In the genomic region with DNA sequence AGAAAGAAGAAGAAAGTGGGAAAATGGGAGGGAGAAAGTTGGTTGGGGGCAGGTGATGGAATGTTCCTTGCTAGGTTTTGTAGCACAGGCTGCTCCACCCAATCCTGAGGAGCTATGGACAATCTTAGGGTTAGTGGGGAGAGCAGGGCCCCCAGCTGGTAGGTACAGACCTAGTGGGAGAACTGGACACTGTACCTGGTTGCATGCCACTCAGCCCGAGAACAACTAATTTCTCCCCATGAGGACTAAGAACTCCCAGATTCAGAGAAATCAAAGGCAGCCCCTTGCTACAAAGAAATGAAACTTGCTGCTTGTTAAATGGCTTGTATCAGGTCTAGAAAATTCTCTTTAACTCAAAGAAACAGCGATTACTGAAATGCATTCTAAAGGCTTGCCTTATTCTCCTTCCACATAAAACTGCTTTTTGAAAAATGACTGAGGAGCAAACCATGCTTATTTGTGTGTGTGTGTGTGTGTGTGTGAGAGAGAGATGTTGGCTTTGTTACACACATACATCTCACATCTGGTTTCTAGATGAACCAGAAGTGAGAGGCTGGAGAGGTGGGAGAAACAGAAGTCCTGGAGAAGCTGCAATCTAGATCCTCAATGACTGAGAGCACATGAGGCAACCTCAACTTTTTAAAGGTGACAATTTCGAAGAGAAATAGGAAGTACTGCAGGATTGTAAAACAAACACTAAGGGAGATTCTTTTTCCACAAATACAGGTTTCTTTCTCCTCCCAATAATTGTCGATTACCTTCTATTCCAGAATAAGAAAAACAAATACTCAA, we compare ENCODE assay signal across 13 cellular contexts. TPM values are rescaled to one million over a fixed set of nuclear protein-coding genes. Genes with fewer than 3 reads are reported as not detected.
DNase-seq lines count a peak whose midpoint lies in the region; ATAC-seq and TF ChIP-seq lines count a peak whose summit lies in the region.
"Had no signal": no experiment of that assay in that cellular context is flagged by ENCODE, and none has a peak within 500 bp of the region (broad histone marks: within the 10 kb centered on the region; RNA-seq: fewer than 3 reads in every experiment).

No MANE protein-coding gene starts in this region.

- peak overlapping the region; percentile 62 for H3K4me3 Mint-ChIP-seq in activated naive CD4-positive, alpha-beta T cell treated with anti-CD3 and anti-CD28 coated beads, Interleukin-2, amount 10 ng/mL, durations not matched to agents 7 days and 5 days

- H3K27me3 ChIP-seq in colonic mucosa (no peaks in the 10 kb centered on the region), upper lobe of left lung (no peaks in the 10 kb centered on the region)
- H3K27me3 ChIP-seq: pancreas had no signal

- TF ChIP-seq POLR2A in upper lobe of left lung (IDR thresholded peaks at IDR 0.05) = no peak

- H3K4me1 Mint-ChIP-seq in activated naive CD4-positive, alpha-beta T cell treated with anti-CD3 and anti-CD28 coated beads, Interleukin-2, amount 10 ng/mL, durations not matched to agents 7 days and 5 days = peaks cover 94% of the 10 kb centered on the region

- H3K36me3 ChIP-seq in colonic mucosa = no peaks in the 10 kb centered on the region
- no peaks in the 10 kb centered on the region for H3K36me3 ChIP-seq in upper lobe of left lung
- H3K36me3 ChIP-seq: BE2C, pancreas had no signal

- no peak for DNase-seq in activated naive CD4-positive, alpha-beta T cell treated with anti-CD3 and anti-CD28 coated beads, Interleukin-2, amount 10 ng/mL, durations not matched to agents 7 days and 5 days
- no peak for DNase-seq in activated naive CD4-positive, alpha-beta T cell treated with Interleukin-2 at 50 U/mL for 16 hours
- DNase-seq in NOMO-1 treated with DMSO at 0.1 percent for 48 hours (lab: John Stamatoyannopoulos, UW; ENCODE audit: unreplicated experiment) (peak; percentile 86), colonic mucosa (no peak), A172 (ENCODE audit: low spot score) (no peak), upper lobe of left lung (no peak)
- DNase-seq: BE2C, mesenchymal stem cell, pancreas had no signal

- no peak for TF ChIP-seq CTCF in colonic mucosa (IDR thresholded peaks at IDR 0.05)
- no peak for TF ChIP-seq CTCF in upper lobe of left lung (IDR thresholded peaks at IDR 0.05)

- no peaks in the 10 kb centered on the region for H3K9me3 ChIP-seq in colonic mucosa
- H3K9me3 ChIP-seq in upper lobe of left lung = no peaks in the 10 kb centered on the region
- H3K9me3 ChIP-seq: BE2C, pancreas had no signal

- intact Hi-C loops in colonic mucosa (cut with DNase I) = no loop called here

- H3K4me1 ChIP-seq in colonic mucosa (no peaks in the 10 kb centered on the region), upper lobe of left lung (peaks cover 0 to 5% (median 4%) of the 10 kb centered on the region in 4 donors)
- H3K4me1 ChIP-seq: BE2C had no signal

- H3K36me3 Mint-ChIP-seq in activated naive CD4-positive, alpha-beta T cell treated with anti-CD3 and anti-CD28 coated beads, Interleukin-2, amount 10 ng/mL, durations not matched to agents 7 days and 5 days = peaks cover 51% of the 10 kb centered on the region

- no peak for ATAC-seq in HG03565 (IDR thresholded peaks at IDR 0.05; ENCODE audit: unreplicated experiment)
- ATAC-seq in HG03457 (IDR thresholded peaks at IDR 0.05; ENCODE audit: unreplicated experiment) = no peak
- no peak for ATAC-seq in upper lobe of left lung (ENCODE audit: low FRiP score in 2 of 2)
- ATAC-seq: pancreas had no signal

- no peak overlapping the region for H3K9ac ChIP-seq in colonic mucosa (ENCODE audit: low read depth in 2 of 2, low read length in 2 of 2)

- H3K9me3 Mint-ChIP-seq in activated naive CD4-positive, alpha-beta T cell treated with anti-CD3 and anti-CD28 coated beads, Interleukin-2, amount 10 ng/mL, durations not matched to agents 7 days and 5 days = no peaks in the 10 kb centered on the region

- H3K27ac ChIP-seq in colonic mucosa = peak overlapping the region; percentile 10
- H3K27ac ChIP-seq in upper lobe of left lung = no peak overlapping the region
- H3K27ac ChIP-seq: pancreas had no signal

- CTCF ChIA-PET in activated naive CD4-positive, alpha-beta T cell treated with anti-CD3 and anti-CD28 coated beads, Interleukin-2, amount 10 ng/mL, durations not matched to agents 7 days and 5 days (lab: Charles Lee) = interaction anchor here (0.7 to 6.4 kb wide), 10 partner anchors 8 to 27 kb away, joined by 3 to 53 read pairs (median 16); a partner anchor contains a TSS

- peak overlapping the region; percentile 91 for H3K27ac Mint-ChIP-seq in activated naive CD4-positive, alpha-beta T cell treated with anti-CD3 and anti-CD28 coated beads, Interleukin-2, amount 10 ng/mL, durations not matched to agents 7 days and 5 days

- H3K4me3 ChIP-seq in colonic mucosa = no peak overlapping the region
- no peak overlapping the region for H3K4me3 ChIP-seq in upper lobe of left lung
- H3K4me3 ChIP-seq: pancreas had no signal

- 71 to 77% methylated on average over 4 of the region's 4 CpGs for WGBS in upper lobe of left lung, 2 donors

- no peak for TF ChIP-seq EP300 in upper lobe of left lung (IDR thresholded peaks at IDR 0.05)

- no peaks in the 10 kb centered on the region for H3K27me3 Mint-ChIP-seq in activated naive CD4-positive, alpha-beta T cell treated with anti-CD3 and anti-CD28 coated beads, Interleukin-2, amount 10 ng/mL, durations not matched to agents 7 days and 5 days

RNA-seq across cellular contexts. Expression of a gene that starts 28.9 kb away (rescaled TPM):
- total RNA-seq in colonic mucosa = 1 to 10 TPM; 6.1 to 8.6 TPM
- total RNA-seq in A172 (2014; rRNA removed; shearing (Covaris generic)) = 0.05 and 0.12 TPM in 2 replicates
- 10 to 100 TPM; 24.0 to 97.4 (median 42.5) TPM for total RNA-seq in upper lobe of left lung
- total RNA-seq: epithelial cell of proximal tubule, G401 had no signal
